15 cellular contexts compared by ENCODE assay signal in the genomic region with DNA sequence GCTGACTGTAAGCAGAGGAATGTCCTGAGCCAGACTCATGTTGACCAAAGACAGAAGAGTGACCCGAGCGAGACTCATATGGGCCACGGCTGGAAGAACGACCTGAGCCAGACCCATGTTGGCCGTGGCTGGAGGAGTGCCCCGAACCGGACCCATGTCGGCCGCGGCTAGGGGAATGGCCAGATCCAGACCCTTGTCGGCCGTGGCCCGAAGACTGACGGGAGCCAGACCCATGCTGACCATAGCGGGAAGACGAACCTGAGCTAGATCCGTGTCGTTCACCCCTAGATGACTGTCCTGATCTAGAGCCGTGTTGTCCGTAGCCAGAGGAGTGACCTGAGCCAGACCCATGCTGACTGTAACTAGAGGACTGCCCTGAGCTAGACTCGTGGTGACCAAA. TPM values are rescaled to one million over a fixed set of nuclear protein-coding genes. Genes with fewer than 3 reads are reported as not detected.
"Had no signal": no experiment of that assay in that cellular context is flagged by ENCODE, and none has a peak within 500 bp of the region (broad histone marks: within the 10 kb centered on the region; RNA-seq: fewer than 3 reads in every experiment).

No MANE protein-coding gene starts in this region.

RNA-seq across cellular contexts. Expression of gene HRNR, which starts 9.1 kb away (rescaled TPM):
- total RNA-seq: cerebellum, colonic mucosa, dermis microvascular lymphatic vessel endothelial cell, endodermal cell, esophagus mucosa, gastrocnemius medialis, glomerular endothelial cell, heart right ventricle, left colon, left lobe of liver, left ventricle myocardium superior, lung microvascular endothelial cell, mesenteric fat pad, mesothelial cell of epicardium, mucosa of descending colon had no signal

RNA-seq across cellular contexts. Expression of gene RPTN, which starts 55.9 kb away (rescaled TPM):
- total RNA-seq: cerebellum, colonic mucosa, dermis microvascular lymphatic vessel endothelial cell, endodermal cell, gastrocnemius medialis, glomerular endothelial cell, heart right ventricle, left colon, left lobe of liver, left ventricle myocardium superior, lung microvascular endothelial cell, mesenteric fat pad, mesothelial cell of epicardium, mucosa of descending colon had no signal
- polyA plus RNA-seq: heart right ventricle had no signal
